Comparison of ENCODE assay signal across 12 cellular contexts in the genomic region with DNA sequence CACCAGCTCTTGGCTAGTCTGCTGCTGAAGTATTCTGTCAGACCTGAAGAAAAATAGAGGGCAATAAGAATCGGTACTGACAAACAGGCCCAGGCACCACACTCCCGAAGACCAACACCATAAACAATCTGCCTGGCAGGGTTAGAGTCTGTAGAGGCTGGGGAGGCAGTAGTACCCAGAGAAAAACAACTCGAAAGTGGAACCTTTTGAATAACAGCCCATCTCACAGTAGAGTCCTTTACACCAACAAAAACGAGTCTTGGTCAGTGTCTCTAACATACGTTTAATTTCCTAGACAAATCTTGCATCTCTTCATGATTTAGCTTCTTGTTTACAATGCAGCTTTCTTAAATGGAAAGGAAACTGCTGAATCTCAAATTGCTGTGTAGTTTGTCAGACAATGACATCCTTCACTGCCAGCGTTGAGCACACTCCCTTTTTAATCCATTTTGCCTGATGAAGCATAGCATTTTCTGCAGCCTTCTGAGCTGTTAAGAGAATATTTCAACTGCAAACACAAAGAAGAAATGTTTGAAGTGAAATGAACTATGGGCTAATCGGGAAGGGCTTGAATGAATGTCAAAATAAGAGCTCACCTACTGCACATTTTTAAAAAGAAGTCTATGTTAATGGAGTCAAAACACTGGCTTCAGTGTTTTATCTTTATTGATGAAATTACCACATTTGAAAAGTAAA.
DNase-seq lines count a peak whose midpoint lies in the region; ATAC-seq, FAIRE-seq and TF ChIP-seq lines count a peak whose summit lies in the region.
"Had no signal": no experiment of that assay in that cellular context is flagged by ENCODE, and none has a peak within 500 bp of the region (broad histone marks: within the 10 kb centered on the region; RNA-seq: fewer than 3 reads in every experiment).

No MANE protein-coding gene starts in this region.

- H3K4me3 ChIP-seq in PC-3 (ENCODE audit: low read length): no peak overlapping the region
- H3K4me3 ChIP-seq in esophagus (ENCODE audit: low read depth in 1 of 2, low read length in 2 of 2): no peak overlapping the region
- no peak overlapping the region for H3K4me3 ChIP-seq in neuronal stem cell (ENCODE audit: low read length in 2 of 2)
- H3K4me3 ChIP-seq in kidney (ENCODE audit: low read length in 2 of 2): peak overlapping the region in 1 of 2 donors; percentile 40
- no peak overlapping the region for H3K4me3 ChIP-seq in lower lobe of right lung

- DNase-seq in PC-3 (peak; percentile 7), neuronal stem cell (ENCODE audit: low spot score) (no peak), kidney (no peak), lower lobe of right lung (no peak), ecto neural progenitor cell (ENCODE audit: low spot score) (no peak)
- DNase-seq: GF-D8, midbrain, NCI-H1436 treated with DMSO at 0.1 percent for 48 hours had no signal

- no peaks in the 10 kb centered on the region for H3K79me1 ChIP-seq in neuronal stem cell (ENCODE audit: low read depth, low read length)

- BruUV-seq in PC-3 (replicated peaks; lab: Mats Ljungman, UMichigan): no TSS peak

- H4K91ac ChIP-seq in neuronal stem cell (ENCODE audit: low read depth, low read length, poor library complexity): no peak overlapping the region

- no peaks in the 10 kb centered on the region for H4K20me1 ChIP-seq in PC-3 (ENCODE audit: low read length)

- H3K9ac ChIP-seq in PC-3 (ENCODE audit: low read length): no peak overlapping the region
- H3K9ac ChIP-seq in neuronal stem cell (ENCODE audit: low read depth, low read length, poor library complexity): no peak overlapping the region
- peak overlapping the region in 1 of 2 donors; percentile 7 for H3K9ac ChIP-seq in kidney (ENCODE audit: low read length in 2 of 2)

- H2BK120ac ChIP-seq in neuronal stem cell (ENCODE audit: low read depth, low read length): no peak overlapping the region

- WGBS in esophagus, 2 donors: 12 to 21% methylated on average over 7 of the region's 7 CpGs
- WGBS in neuronal stem cell (ENCODE audit: extremely low coverage in 2 of 2, insufficient read length in 2 of 2, insufficient replicate concordance in 1 of 2), 2 donors: no CpG with 5 or more reads among the region's 7 CpGs

- no peaks in the 10 kb centered on the region for H3F3A ChIP-seq in PC-3 (ENCODE audit: low read length, unreplicated experiment)

- ATAC-seq in GM18498 (IDR thresholded peaks at IDR 0.05; ENCODE audit: unreplicated experiment) (peak; percentile 43), PC-3 (no peak), lower lobe of right lung (no peak), GM21390 (IDR thresholded peaks at IDR 0.05; ENCODE audit: unreplicated experiment) (no peak)

- H2AFZ ChIP-seq in PC-3 (ENCODE audit: low read length): peak overlapping the region; percentile 48; the same call in 1 of the 2 replicates
- peak overlapping the region; percentile 83 for H2AFZ ChIP-seq in neuronal stem cell (ENCODE audit: low read length)

- H3K36me3 ChIP-seq in PC-3 (ENCODE audit: low read depth, low read length): no peaks in the 10 kb centered on the region
- H3K36me3 ChIP-seq in esophagus (ENCODE audit: control insufficient read depth in 2 of 2, insufficient read depth in 2 of 2, low read length in 1 of 2): no peaks in the 10 kb centered on the region
- no peaks in the 10 kb centered on the region for H3K36me3 ChIP-seq in neuronal stem cell (replicated peaks in 1 of 2; ENCODE audit: control insufficient read depth in 2 of 2, insufficient read depth in 2 of 2, low read length in 2 of 2)
- H3K36me3 ChIP-seq in kidney (ENCODE audit: control insufficient read depth in 1 of 2, insufficient read depth in 2 of 2, low read length in 2 of 2): no peaks in the 10 kb centered on the region
- H3K36me3 ChIP-seq in lower lobe of right lung: no peaks in the 10 kb centered on the region

- H3K27me3 ChIP-seq in PC-3 (ENCODE audit: low read length): no peaks in the 10 kb centered on the region
- H3K27me3 ChIP-seq in esophagus (ENCODE audit: control insufficient read depth in 1 of 2, insufficient read depth in 2 of 2, low read length in 2 of 2): no peaks in the 10 kb centered on the region
- H3K27me3 ChIP-seq in neuronal stem cell (ENCODE audit: control insufficient read depth in 3 of 3, insufficient read depth in 3 of 3, low read depth in 1 of 3, low read length in 3 of 3): no peaks in the 10 kb centered on the region
- no peaks in the 10 kb centered on the region for H3K27me3 ChIP-seq in lower lobe of right lung (ENCODE audit: low read depth)

- H3K27ac ChIP-seq in PC-3 (ENCODE audit: low read length) (0 out of 2 replicates have a peak overlapping the region, but pooled peaks have one; percentile 18), esophagus (ENCODE audit: low read depth in 2 of 2, low read length in 1 of 2) (peak overlapping the region; percentile 88 to 98), neuronal stem cell (replicated peaks; ENCODE audit: low read length) (peak overlapping the region; percentile 55), kidney (ENCODE audit: low read depth in 2 of 2, low read length in 2 of 2) (peak overlapping the region in 1 of 2 donors; percentile 9), lower lobe of right lung (no peak overlapping the region)

- H3K14ac ChIP-seq in neuronal stem cell (ENCODE audit: low read length): no peak overlapping the region

- H3K4me2 ChIP-seq in PC-3 (ENCODE audit: low read length) (peak overlapping the region; percentile 7; the same call in 1 of the 2 replicates), neuronal stem cell (ENCODE audit: insufficient read depth, low read length, poor library complexity, severe bottlenecking) (no peak overlapping the region)

- H3K79me2 ChIP-seq in PC-3 (ENCODE audit: low read length): no peaks in the 10 kb centered on the region

- H3K9me2 ChIP-seq in PC-3 (replicated peaks; ENCODE audit: low read length): no peaks in the 10 kb centered on the region

- no peak overlapping the region for H2BK15ac ChIP-seq in neuronal stem cell (ENCODE audit: low read length)

- H2BK5ac ChIP-seq in neuronal stem cell (ENCODE audit: low read length): no peak overlapping the region

- CTCF ChIA-PET in PC-3 (lab: Charles Lee): interaction anchor here (0.6 kb wide), 1 partner anchor 100 kb away, joined by 3 read pairs; no protein-coding TSS in a partner anchor

- H3K4me1 ChIP-seq in PC-3 (ENCODE audit: insufficient read depth, low read length) (peaks cover 35% of the 10 kb centered on the region), esophagus (ENCODE audit: control insufficient read depth in 2 of 2, insufficient read depth in 2 of 2, low read length in 1 of 2) (peaks cover 0 to 5% of the 10 kb centered on the region in 2 donors), neuronal stem cell (ENCODE audit: control insufficient read depth in 2 of 2, insufficient read depth in 1 of 2, low read depth in 1 of 2, low read length in 2 of 2) (peaks cover 18 to 20% of the 10 kb centered on the region in 2 donors), kidney (ENCODE audit: control insufficient read depth in 1 of 2, insufficient read depth in 1 of 2, low read depth in 1 of 2, low read length in 2 of 2) (peaks cover 0 to 15% of the 10 kb centered on the region in 2 donors), lower lobe of right lung (no peaks in the 10 kb centered on the region)

- H2BK12ac ChIP-seq in neuronal stem cell (ENCODE audit: low read length): no peak overlapping the region

- peak overlapping the region; percentile 33 for H3K18ac ChIP-seq in neuronal stem cell (ENCODE audit: low read length)

- H2AK5ac ChIP-seq in neuronal stem cell (ENCODE audit: low read depth, low read length): no peak overlapping the region

- intact Hi-C loops in PC-3 (cut with micrococcal nuclease): no loop called here
- intact Hi-C loops in kidney (cut with DNase I): no loop called here
- intact Hi-C loops in lower lobe of right lung (cut with DNase I): no loop called here

- POLR2A ChIA-PET in PC-3 (lab: Charles Lee; ENCODE audit: unreplicated experiment): interaction anchor here (1.0 kb wide), 1 partner anchor 203 kb away, joined by 5 read pairs; no protein-coding TSS in a partner anchor

- H3K9me3 ChIP-seq in PC-3 (ENCODE audit: low read length): no peaks in the 10 kb centered on the region
- no peaks in the 10 kb centered on the region for H3K9me3 ChIP-seq in esophagus (ENCODE audit: control insufficient read depth in 2 of 2, insufficient read depth in 1 of 2, low read depth in 1 of 2, low read length in 1 of 2)
- H3K9me3 ChIP-seq in neuronal stem cell (replicated peaks in 1 of 2; ENCODE audit: control insufficient read depth in 2 of 2, insufficient read depth in 1 of 2, low read depth in 1 of 2, low read length in 2 of 2): peaks cover 0 to 2% of the 10 kb centered on the region in 2 donors
- H3K9me3 ChIP-seq in kidney (ENCODE audit: control insufficient read depth in 1 of 2, low read length in 2 of 2): no peaks in the 10 kb centered on the region
- no peaks in the 10 kb centered on the region for H3K9me3 ChIP-seq in lower lobe of right lung

- no peak for FAIRE-seq in kidney (lab: Jason Lieb, UNC)
- FAIRE-seq: TTC549 had no signal

- H4K8ac ChIP-seq in neuronal stem cell (ENCODE audit: low read depth, low read length): no peak overlapping the region

- H3K4ac ChIP-seq in neuronal stem cell (ENCODE audit: low read length): no peak overlapping the region

- no peak overlapping the region for H3K23ac ChIP-seq in neuronal stem cell (ENCODE audit: low read depth, low read length, poor library complexity)

- TF ChIP-seq CTCF in PC-3 (conservative IDR thresholded peaks at IDR 0.05; ENCODE audit: low read depth, low read length): no peak
- no peak for TF ChIP-seq CTCF in kidney (IDR thresholded peaks at IDR 0.05; ENCODE audit: borderline replicate concordance, extremely low read depth, insufficient read depth)
- TF ChIP-seq CTCF in lower lobe of right lung (IDR thresholded peaks at IDR 0.05): no peak
